ENCODE assay signal across 9 cellular contexts in genomic region chr7:130995252-130996081, GRCh38.
DNase-seq lines count a peak whose midpoint lies in the region; ATAC-seq and TF ChIP-seq lines count a peak whose summit lies in the region.
"Had no signal": no experiment of that assay in that cellular context is flagged by ENCODE, and none has a peak within 500 bp of the region (broad histone marks: within the 10 kb centered on the region; RNA-seq: fewer than 3 reads in every experiment).

No MANE protein-coding gene starts in this region.

- DNase-seq in GM23248 (peak; percentile 64), T-cell (no peak), fibroblast of lung (ENCODE audit: low read depth in 2 of 2) (peak in 1 of 2 donors; percentile 42), sciatic nerve (ENCODE audit: low spot score) (no peak), NCI-H128 (lab: John Stamatoyannopoulos, UW; ENCODE audit: unreplicated experiment) (no peak), OCI-LY7 (ENCODE audit: low spot score) (no peak)
- DNase-seq: NCI-H2029 had no signal

- no TSS peak for BruUV-seq in OCI-LY7 (replicated peaks; lab: Mats Ljungman, UMichigan)

- intact Hi-C loops in sciatic nerve (cut with DNase I) (no loop called here), OCI-LY7 (cut with micrococcal nuclease; ENCODE audit: unreplicated experiment) (no loop called here)

- ATAC-seq in T-cell (replicated peaks in 1 of 4) = no peak
- peak; percentile 33 for ATAC-seq in sciatic nerve
- ATAC-seq in GM18907 (IDR thresholded peaks at IDR 0.05; ENCODE audit: unreplicated experiment) = no peak
- ATAC-seq in HG02678 (IDR thresholded peaks at IDR 0.05; ENCODE audit: unreplicated experiment) = no peak

- H3K27me3 ChIP-seq in GM23248 (replicated peaks; ENCODE audit: insufficient read depth) = no peaks in the 10 kb centered on the region
- no peaks in the 10 kb centered on the region for H3K27me3 ChIP-seq in fibroblast of lung (ENCODE audit: control insufficient read depth, insufficient read depth, low read length)

- H4K20me1 ChIP-seq in GM23248 (ENCODE audit: insufficient read depth) = no peaks in the 10 kb centered on the region
- no peaks in the 10 kb centered on the region for H4K20me1 ChIP-seq in fibroblast of lung (ENCODE audit: control insufficient read depth, extremely low read depth, insufficient read depth, low read length)
- peaks cover 8% of the 10 kb centered on the region for H4K20me1 ChIP-seq in OCI-LY7 (ENCODE audit: insufficient read depth, low read length)

- H3K27ac ChIP-seq in GM23248 (peak overlapping the region; percentile 82), fibroblast of lung (ENCODE audit: insufficient read depth, low read length) (no peak overlapping the region), OCI-LY7 (ENCODE audit: low read depth, low read length, poor library complexity, severe bottlenecking) (no peak overlapping the region)

- peaks cover 46% of the 10 kb centered on the region for H3K4me1 ChIP-seq in GM23248 (ENCODE audit: insufficient read depth)
- H3K4me1 ChIP-seq in fibroblast of lung (ENCODE audit: control insufficient read depth, extremely low read depth, insufficient read depth, low read length) = peaks cover 29% of the 10 kb centered on the region
- H3K4me1 ChIP-seq in OCI-LY7 (ENCODE audit: insufficient read depth, low read length, poor library complexity, severe bottlenecking) = no peaks in the 10 kb centered on the region

- H3K4me3 Mint-ChIP-seq in T-cell = peak overlapping the region; percentile 29 to 50 (median 31)

- H3K36me3 ChIP-seq in GM23248 (ENCODE audit: low read depth) = no peaks in the 10 kb centered on the region
- no peaks in the 10 kb centered on the region for H3K36me3 ChIP-seq in fibroblast of lung (ENCODE audit: control insufficient read depth, insufficient read depth, low read length)
- H3K36me3 ChIP-seq in OCI-LY7 (ENCODE audit: insufficient read depth, low read length) = peaks cover 9% of the 10 kb centered on the region; the same call in 1 of the 2 replicates

- peak overlapping the region; percentile 66 for H3K9ac ChIP-seq in GM23248
- H3K9ac ChIP-seq in fibroblast of lung (ENCODE audit: insufficient read depth, low read length) = no peak overlapping the region

- TF ChIP-seq CTCF in fibroblast of lung (conservative IDR thresholded peaks at IDR 0.05 in 1 of 2, IDR thresholded peaks at IDR 0.05 in 1 of 2; ENCODE audit: low read depth in 1 of 2, low read length in 2 of 2) (no peak), OCI-LY7 (conservative IDR thresholded peaks at IDR 0.05; ENCODE audit: low read length) (no peak)

- H3F3A ChIP-seq in GM23248 (ENCODE audit: insufficient read depth) = peaks cover 55% of the 10 kb centered on the region

- H3K27me3 Mint-ChIP-seq in T-cell = no peaks in the 10 kb centered on the region

- H3K4me2 ChIP-seq in GM23248 (ENCODE audit: unreplicated experiment) (peak overlapping the region; percentile 76), fibroblast of lung (ENCODE audit: extremely low read depth, insufficient read depth, low read length) (peak overlapping the region; percentile 28), OCI-LY7 (ENCODE audit: low read length) (no peak overlapping the region)

- CTCF ChIA-PET in T-cell (lab: Charles Lee) (interaction anchor here (0.8 to 3.7 kb wide), 9 partner anchors 8 to 46 kb away, joined by 3 to 28 read pairs (median 4); no protein-coding TSS in a partner anchor), OCI-LY7 (lab: Charles Lee; ENCODE audit: unreplicated experiment) (interaction anchor here (0.7 to 1.1 kb wide), 2 partner anchors 13 to 17 kb away, joined by 3 to 4 read pairs; no protein-coding TSS in a partner anchor)

- no peaks in the 10 kb centered on the region for H3K9me2 ChIP-seq in GM23248 (ENCODE audit: insufficient read depth)
- no peaks in the 10 kb centered on the region for H3K9me2 ChIP-seq in OCI-LY7 (ENCODE audit: insufficient read depth, low read length)

- POLR2A ChIA-PET in T-cell (lab: Charles Lee) (interaction anchor here (0.5 to 1.0 kb wide), 6 partner anchors 35 to 459 kb away, joined by 3 to 6 read pairs (median 3); no protein-coding TSS in a partner anchor), OCI-LY7 (lab: Charles Lee) (interaction anchor here (1.0 kb wide), 1 partner anchor 9 kb away, joined by 4 read pairs; no protein-coding TSS in a partner anchor)

- WGBS in GM23248 (ENCODE audit: low coverage in 1 of 2, low lambda C conversion rate in 2 of 2, missing lambda C conversion rate in 2 of 2), 2 experiments = 29 to 34% methylated on average over 10 of the region's 10 CpGs

- H3K9me3 Mint-ChIP-seq in T-cell = no peaks in the 10 kb centered on the region

- in situ Hi-C loops in GM23248 (cut with MboI) = no loop called here

- H3K4me3 ChIP-seq in GM23248 = peak overlapping the region; percentile 55
- no peak overlapping the region for H3K4me3 ChIP-seq in fibroblast of lung (replicated peaks in 1 of 4; ENCODE audit: control extremely low read depth in 1 of 4, insufficient read depth in 1 of 4, low read depth in 3 of 4, low read length in 4 of 4)
- no peak overlapping the region for H3K4me3 ChIP-seq in OCI-LY7 (ENCODE audit: low read depth, low read length, poor library complexity, severe bottlenecking)

- H2AFZ ChIP-seq in GM23248 (no peak overlapping the region), fibroblast of lung (ENCODE audit: low read length) (no peak overlapping the region), OCI-LY7 (ENCODE audit: low read length) (no peak overlapping the region)

- H3K27ac Mint-ChIP-seq in T-cell = peak overlapping the region; percentile 89 to 92

- H3K36me3 Mint-ChIP-seq in T-cell = peaks cover 35% of the 10 kb centered on the region

- H3K9me3 ChIP-seq in GM23248 (ENCODE audit: low read depth) (no peaks in the 10 kb centered on the region), fibroblast of lung (ENCODE audit: control insufficient read depth, insufficient read depth, low read depth, low read length) (no peaks in the 10 kb centered on the region), OCI-LY7 (ENCODE audit: low read length) (no peaks in the 10 kb centered on the region)

- peaks cover 83 to 95% (median 89%) of the 10 kb centered on the region in 3 donors for H3K4me1 Mint-ChIP-seq in T-cell

- H3K79me2 ChIP-seq in GM23248 (ENCODE audit: insufficient read depth) = peaks cover 100% of the 10 kb centered on the region
- H3K79me2 ChIP-seq in fibroblast of lung (ENCODE audit: control insufficient read depth, insufficient read depth, low read length) = peaks cover 56% of the 10 kb centered on the region
- H3K79me2 ChIP-seq in OCI-LY7 (ENCODE audit: insufficient read depth, low read depth, low read length) = no peaks in the 10 kb centered on the region
